17 cellular contexts compared by ENCODE assay signal in the genomic region with DNA sequence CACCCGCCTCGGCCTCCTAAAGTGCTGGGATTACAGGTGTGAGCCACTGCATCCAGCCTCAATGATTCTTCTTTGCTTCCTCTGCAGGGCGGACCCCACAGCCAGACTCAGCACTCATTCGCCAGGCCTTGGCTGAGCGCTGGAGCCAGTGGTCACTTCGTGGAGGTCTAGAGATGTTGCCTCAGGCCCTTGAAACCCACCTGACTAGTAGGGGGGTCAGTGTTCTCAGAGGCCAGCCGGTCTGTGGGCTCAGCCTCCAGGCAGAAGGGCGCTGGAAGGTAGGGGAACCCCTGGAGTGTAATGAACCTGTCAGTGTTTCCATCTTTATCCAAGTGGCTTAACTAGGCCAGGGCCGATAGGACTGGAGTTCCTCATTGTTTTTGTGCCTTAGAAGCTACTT.
"Had no signal": no experiment of that assay in that cellular context is flagged by ENCODE, and none has a peak within 500 bp of the region (broad histone marks: within the 10 kb centered on the region; RNA-seq: fewer than 3 reads in every experiment).

No MANE protein-coding gene starts in this region.

- H3K27ac Mint-ChIP-seq: activated T-cell treated with anti-CD3 and anti-CD28 coated beads, Interleukin-2, amount 50 U/mL, for 72 hours had no signal

- DNase-seq: activated CD4-positive, alpha-beta T cell treated with anti-CD3 and anti-CD28 coated beads, Interleukin-2, amount 50 U/mL, for 48 hours; activated CD4-positive, CD25-positive, alpha-beta regulatory T cell; activated T-cell treated with anti-CD3 and anti-CD28 coated beads, Interleukin-2, amount 50 U/mL, for 72 hours; cortex of kidney; effector CD8-positive, alpha-beta T cell; gastrocnemius medialis; heart right ventricle; left ventricle myocardium superior; mesenchymal stem cell; retina; Right ventricle myocardium superior; SK-N-SH; stimulated activated CD4-positive, alpha-beta T cell treated with anti-CD3 and anti-CD28 coated beads, Interleukin-4, amount 100 ng/mL, for 4 hours; tibial artery had no signal

- H3K4me3 ChIP-seq: ascending aorta, cardiac muscle cell, gastrocnemius medialis, heart right ventricle, tibial artery had no signal

- ATAC-seq: activated T-cell treated with anti-CD3 and anti-CD28 coated beads, Interleukin-2, amount 50 U/mL, for 72 hours; gastrocnemius medialis; heart right ventricle; left ventricle myocardium superior had no signal

- H3K4me1 ChIP-seq: parathyroid adenoma had no signal

- H3K9me3 Mint-ChIP-seq: activated T-cell treated with anti-CD3 and anti-CD28 coated beads, Interleukin-2, amount 50 U/mL, for 72 hours had no signal

- H3K9me3 ChIP-seq: ascending aorta, gastrocnemius medialis, heart right ventricle, SK-N-SH, tibial artery had no signal

- H3K27me3 ChIP-seq: ascending aorta, cardiac muscle cell, gastrocnemius medialis, heart right ventricle, tibial artery had no signal
